1 cellular context compared by ENCODE assay signal in the genomic region with DNA sequence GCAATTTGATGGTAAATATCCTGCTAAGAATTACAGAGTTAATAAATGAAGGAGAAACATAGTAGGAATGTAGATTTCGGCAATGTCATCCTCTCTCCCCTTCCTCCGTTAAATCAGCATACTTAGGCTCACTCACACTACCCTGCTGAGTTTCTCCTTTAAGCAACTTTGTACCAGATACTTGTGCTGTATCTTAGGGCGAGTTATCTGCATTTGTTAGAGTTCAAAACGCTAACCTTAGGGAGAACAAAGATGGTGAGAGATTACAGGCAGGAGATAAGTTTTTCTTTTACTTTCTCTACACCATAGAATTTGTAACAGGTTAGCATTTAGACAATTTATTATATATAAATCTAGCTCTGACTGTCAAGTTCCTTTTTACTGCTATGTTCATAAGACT.
TF ChIP-seq lines count a peak whose summit lies in the region.

No MANE protein-coding gene starts in this region.

TF ChIP-seq in H1, 55 proteins besides CTCF, POLR2A, EP300 and RAD21:
- TF ChIP-seq SIRT6 (IDR thresholded peaks at IDR 0.05; ENCODE audit: low read length) (no peak), SP1 (IDR thresholded peaks at IDR 0.05; ENCODE audit: low read depth, low read length) (no peak), KDM1A (IDR thresholded peaks at IDR 0.05; ENCODE audit: borderline replicate concordance, low read length) (no peak), TEAD4 (IDR thresholded peaks at IDR 0.05; ENCODE audit: low read depth, low read length) (0 out of 2 replicates have a peak, but pooled peaks have one; percentile 33), SIN3A (conservative IDR thresholded peaks at IDR 0.05 in 1 of 2, IDR thresholded peaks at IDR 0.05 in 1 of 2; ENCODE audit: low read depth in 1 of 2, low read length in 2 of 2) (no peak), SIX5 (IDR thresholded peaks at IDR 0.05; ENCODE audit: low read depth, low read length) (no peak), RBBP5 (IDR thresholded peaks at IDR 0.05; ENCODE audit: borderline replicate concordance, low read depth, low read length) (no peak), KDM4A (IDR thresholded peaks at IDR 0.05; ENCODE audit: low read depth, low read length, severe bottlenecking) (no peak), HDAC2 (IDR thresholded peaks at IDR 0.05; ENCODE audit: borderline replicate concordance in 1 of 2, low read depth in 2 of 2, low read length in 2 of 2) (no peak), ASH2L (IDR thresholded peaks at IDR 0.05; ENCODE audit: low read length) (peak; percentile 11)
- TF ChIP-seq, protein P1, sequence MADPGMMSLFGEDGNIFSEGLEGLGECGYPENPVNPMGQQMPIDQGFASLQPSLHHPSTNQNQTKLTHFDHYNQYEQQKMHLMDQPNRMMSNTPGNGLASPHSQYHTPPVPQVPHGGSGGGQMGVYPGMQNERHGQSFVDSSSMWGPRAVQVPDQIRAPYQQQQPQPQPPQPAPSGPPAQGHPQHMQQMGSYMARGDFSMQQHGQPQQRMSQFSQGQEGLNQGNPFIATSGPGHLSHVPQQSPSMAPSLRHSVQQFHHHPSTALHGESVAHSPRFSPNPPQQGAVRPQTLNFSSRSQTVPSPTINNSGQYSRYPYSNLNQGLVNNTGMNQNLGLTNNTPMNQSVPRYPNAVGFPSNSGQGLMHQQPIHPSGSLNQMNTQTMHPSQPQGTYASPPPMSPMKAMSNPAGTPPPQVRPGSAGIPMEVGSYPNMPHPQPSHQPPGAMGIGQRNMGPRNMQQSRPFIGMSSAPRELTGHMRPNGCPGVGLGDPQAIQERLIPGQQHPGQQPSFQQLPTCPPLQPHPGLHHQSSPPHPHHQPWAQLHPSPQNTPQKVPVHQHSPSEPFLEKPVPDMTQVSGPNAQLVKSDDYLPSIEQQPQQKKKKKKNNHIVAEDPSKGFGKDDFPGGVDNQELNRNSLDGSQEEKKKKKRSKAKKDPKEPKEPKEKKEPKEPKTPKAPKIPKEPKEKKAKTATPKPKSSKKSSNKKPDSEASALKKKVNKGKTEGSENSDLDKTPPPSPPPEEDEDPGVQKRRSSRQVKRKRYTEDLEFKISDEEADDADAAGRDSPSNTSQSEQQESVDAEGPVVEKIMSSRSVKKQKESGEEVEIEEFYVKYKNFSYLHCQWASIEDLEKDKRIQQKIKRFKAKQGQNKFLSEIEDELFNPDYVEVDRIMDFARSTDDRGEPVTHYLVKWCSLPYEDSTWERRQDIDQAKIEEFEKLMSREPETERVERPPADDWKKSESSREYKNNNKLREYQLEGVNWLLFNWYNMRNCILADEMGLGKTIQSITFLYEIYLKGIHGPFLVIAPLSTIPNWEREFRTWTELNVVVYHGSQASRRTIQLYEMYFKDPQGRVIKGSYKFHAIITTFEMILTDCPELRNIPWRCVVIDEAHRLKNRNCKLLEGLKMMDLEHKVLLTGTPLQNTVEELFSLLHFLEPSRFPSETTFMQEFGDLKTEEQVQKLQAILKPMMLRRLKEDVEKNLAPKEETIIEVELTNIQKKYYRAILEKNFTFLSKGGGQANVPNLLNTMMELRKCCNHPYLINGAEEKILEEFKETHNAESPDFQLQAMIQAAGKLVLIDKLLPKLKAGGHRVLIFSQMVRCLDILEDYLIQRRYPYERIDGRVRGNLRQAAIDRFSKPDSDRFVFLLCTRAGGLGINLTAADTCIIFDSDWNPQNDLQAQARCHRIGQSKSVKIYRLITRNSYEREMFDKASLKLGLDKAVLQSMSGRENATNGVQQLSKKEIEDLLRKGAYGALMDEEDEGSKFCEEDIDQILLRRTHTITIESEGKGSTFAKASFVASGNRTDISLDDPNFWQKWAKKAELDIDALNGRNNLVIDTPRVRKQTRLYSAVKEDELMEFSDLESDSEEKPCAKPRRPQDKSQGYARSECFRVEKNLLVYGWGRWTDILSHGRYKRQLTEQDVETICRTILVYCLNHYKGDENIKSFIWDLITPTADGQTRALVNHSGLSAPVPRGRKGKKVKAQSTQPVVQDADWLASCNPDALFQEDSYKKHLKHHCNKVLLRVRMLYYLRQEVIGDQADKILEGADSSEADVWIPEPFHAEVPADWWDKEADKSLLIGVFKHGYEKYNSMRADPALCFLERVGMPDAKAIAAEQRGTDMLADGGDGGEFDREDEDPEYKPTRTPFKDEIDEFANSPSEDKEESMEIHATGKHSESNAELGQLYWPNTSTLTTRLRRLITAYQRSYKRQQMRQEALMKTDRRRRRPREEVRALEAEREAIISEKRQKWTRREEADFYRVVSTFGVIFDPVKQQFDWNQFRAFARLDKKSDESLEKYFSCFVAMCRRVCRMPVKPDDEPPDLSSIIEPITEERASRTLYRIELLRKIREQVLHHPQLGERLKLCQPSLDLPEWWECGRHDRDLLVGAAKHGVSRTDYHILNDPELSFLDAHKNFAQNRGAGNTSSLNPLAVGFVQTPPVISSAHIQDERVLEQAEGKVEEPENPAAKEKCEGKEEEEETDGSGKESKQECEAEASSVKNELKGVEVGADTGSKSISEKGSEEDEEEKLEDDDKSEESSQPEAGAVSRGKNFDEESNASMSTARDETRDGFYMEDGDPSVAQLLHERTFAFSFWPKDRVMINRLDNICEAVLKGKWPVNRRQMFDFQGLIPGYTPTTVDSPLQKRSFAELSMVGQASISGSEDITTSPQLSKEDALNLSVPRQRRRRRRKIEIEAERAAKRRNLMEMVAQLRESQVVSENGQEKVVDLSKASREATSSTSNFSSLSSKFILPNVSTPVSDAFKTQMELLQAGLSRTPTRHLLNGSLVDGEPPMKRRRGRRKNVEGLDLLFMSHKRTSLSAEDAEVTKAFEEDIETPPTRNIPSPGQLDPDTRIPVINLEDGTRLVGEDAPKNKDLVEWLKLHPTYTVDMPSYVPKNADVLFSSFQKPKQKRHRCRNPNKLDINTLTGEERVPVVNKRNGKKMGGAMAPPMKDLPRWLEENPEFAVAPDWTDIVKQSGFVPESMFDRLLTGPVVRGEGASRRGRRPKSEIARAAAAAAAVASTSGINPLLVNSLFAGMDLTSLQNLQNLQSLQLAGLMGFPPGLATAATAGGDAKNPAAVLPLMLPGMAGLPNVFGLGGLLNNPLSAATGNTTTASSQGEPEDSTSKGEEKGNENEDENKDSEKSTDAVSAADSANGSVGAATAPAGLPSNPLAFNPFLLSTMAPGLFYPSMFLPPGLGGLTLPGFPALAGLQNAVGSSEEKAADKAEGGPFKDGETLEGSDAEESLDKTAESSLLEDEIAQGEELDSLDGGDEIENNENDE (IDR thresholded peaks at IDR 0.05; ENCODE audit: insufficient replicate concordance, low read length): peak; percentile 27
